ENCODE assay signal across 2 cellular contexts in the genomic region with DNA sequence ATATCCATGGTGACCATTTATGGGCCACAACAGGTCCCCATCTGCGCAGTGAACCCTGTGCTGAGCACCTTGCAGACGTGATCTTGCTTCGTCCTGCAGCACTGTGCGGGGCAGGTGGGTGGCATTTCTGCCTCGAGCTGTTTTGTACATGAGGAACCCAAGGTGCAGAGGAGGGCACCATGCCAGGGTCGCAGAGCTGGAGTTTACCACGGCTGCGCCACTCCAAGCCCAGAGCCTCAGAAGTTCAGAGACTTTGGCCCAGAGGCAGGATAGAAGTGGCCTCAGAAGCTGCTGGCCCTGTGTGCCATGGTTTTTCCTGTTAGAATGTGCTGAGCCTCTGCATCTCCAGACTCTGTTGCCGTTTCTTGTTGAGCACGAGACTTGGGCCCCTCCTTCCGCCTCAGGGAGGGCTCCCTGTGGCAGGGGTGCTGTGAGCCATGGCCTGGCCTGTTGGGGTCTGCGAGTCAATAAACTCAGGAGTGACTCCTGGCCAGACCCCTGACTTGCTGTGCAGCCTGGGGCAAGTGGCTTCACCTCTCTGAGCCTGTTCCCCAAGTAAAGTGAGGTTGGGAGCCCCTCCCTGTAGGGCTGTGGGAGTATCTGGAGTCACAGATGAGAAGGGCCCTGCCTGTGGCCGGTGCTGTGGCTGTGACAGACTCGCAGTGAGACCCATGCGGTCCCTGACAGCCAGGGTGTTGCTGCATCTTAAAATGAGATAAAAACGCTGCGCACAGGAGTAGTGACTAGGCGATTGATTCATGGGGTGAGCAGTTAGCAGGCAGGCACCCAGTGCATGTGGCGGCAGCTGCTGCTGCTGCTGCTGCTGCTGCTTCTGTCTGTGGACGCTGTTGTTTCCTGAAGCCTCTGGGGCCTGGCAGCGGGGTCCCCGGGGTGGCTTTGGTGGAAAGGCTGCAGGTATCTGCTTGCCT.
TF ChIP-seq lines count a peak whose summit lies in the region.

No MANE protein-coding gene starts in this region.

TF ChIP-seq in A549, 52 proteins besides CTCF, POLR2A, EP300 and RAD21:
- TF ChIP-seq KDM1A (IDR thresholded peaks at IDR 0.05; ENCODE audit: low read depth) (peak; percentile 35; the same call in 1 of the 2 replicates), ZFP36 (IDR thresholded peaks at IDR 0.05; ENCODE audit: borderline replicate concordance, partially characterized antibody) (peak; percentile 78), POLR2AphosphoS2 (conservative IDR thresholded peaks at IDR 0.05; ENCODE audit: low read length) (peak; percentile 36; the same call in 1 of the 2 replicates), SMC3 (IDR thresholded peaks at IDR 0.05) (no peak), EHMT2 (IDR thresholded peaks at IDR 0.05; ENCODE audit: low read depth) (no peak)

TF ChIP-seq in K562, 482 proteins besides CTCF, POLR2A, EP300 and RAD21 (continues in another document):
- TF ChIP-seq, protein P1, sequence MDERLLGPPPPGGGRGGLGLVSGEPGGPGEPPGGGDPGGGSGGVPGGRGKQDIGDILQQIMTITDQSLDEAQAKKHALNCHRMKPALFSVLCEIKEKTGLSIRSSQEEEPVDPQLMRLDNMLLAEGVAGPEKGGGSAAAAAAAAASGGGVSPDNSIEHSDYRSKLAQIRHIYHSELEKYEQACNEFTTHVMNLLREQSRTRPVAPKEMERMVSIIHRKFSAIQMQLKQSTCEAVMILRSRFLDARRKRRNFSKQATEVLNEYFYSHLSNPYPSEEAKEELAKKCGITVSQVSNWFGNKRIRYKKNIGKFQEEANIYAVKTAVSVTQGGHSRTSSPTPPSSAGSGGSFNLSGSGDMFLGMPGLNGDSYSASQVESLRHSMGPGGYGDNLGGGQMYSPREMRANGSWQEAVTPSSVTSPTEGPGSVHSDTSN (CRISPR knock-in tag; IDR thresholded peaks at IDR 0.05; ENCODE audit: low read depth): no peak
- TF ChIP-seq, protein P1 (tag; conservative IDR thresholded peaks at IDR 0.05; ENCODE audit: low read depth): peak; percentile 60
- TF ChIP-seq ZKSCAN1 (IDR thresholded peaks at IDR 0.05; ENCODE audit: low read depth, low read length): 0 out of 2 replicates have a peak, but pooled peaks have one; percentile 12
- TF ChIP-seq NR2C1 (IDR thresholded peaks at IDR 0.05): no peak
- no peak for TF ChIP-seq NR2C1 (tag; IDR thresholded peaks at IDR 0.05)
- TF ChIP-seq, protein P2, sequence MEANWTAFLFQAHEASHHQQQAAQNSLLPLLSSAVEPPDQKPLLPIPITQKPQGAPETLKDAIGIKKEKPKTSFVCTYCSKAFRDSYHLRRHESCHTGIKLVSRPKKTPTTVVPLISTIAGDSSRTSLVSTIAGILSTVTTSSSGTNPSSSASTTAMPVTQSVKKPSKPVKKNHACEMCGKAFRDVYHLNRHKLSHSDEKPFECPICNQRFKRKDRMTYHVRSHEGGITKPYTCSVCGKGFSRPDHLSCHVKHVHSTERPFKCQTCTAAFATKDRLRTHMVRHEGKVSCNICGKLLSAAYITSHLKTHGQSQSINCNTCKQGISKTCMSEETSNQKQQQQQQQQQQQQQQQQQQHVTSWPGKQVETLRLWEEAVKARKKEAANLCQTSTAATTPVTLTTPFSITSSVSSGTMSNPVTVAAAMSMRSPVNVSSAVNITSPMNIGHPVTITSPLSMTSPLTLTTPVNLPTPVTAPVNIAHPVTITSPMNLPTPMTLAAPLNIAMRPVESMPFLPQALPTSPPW (CRISPR knock-in tag; IDR thresholded peaks at IDR 0.05): peak; percentile 22; the same call in 1 of the 2 replicates
- TF ChIP-seq RCOR1 (IDR thresholded peaks at IDR 0.05; ENCODE audit: borderline replicate concordance in 1 of 2, low read depth in 2 of 2, low read length in 2 of 2): peak in 1 of 2 experiments; percentile 80; a peak in 2 of 4 replicates
- no peak for TF ChIP-seq ZNF668 (CRISPR knock-in tag; IDR thresholded peaks at IDR 0.05)
- TF ChIP-seq, protein P3, sequence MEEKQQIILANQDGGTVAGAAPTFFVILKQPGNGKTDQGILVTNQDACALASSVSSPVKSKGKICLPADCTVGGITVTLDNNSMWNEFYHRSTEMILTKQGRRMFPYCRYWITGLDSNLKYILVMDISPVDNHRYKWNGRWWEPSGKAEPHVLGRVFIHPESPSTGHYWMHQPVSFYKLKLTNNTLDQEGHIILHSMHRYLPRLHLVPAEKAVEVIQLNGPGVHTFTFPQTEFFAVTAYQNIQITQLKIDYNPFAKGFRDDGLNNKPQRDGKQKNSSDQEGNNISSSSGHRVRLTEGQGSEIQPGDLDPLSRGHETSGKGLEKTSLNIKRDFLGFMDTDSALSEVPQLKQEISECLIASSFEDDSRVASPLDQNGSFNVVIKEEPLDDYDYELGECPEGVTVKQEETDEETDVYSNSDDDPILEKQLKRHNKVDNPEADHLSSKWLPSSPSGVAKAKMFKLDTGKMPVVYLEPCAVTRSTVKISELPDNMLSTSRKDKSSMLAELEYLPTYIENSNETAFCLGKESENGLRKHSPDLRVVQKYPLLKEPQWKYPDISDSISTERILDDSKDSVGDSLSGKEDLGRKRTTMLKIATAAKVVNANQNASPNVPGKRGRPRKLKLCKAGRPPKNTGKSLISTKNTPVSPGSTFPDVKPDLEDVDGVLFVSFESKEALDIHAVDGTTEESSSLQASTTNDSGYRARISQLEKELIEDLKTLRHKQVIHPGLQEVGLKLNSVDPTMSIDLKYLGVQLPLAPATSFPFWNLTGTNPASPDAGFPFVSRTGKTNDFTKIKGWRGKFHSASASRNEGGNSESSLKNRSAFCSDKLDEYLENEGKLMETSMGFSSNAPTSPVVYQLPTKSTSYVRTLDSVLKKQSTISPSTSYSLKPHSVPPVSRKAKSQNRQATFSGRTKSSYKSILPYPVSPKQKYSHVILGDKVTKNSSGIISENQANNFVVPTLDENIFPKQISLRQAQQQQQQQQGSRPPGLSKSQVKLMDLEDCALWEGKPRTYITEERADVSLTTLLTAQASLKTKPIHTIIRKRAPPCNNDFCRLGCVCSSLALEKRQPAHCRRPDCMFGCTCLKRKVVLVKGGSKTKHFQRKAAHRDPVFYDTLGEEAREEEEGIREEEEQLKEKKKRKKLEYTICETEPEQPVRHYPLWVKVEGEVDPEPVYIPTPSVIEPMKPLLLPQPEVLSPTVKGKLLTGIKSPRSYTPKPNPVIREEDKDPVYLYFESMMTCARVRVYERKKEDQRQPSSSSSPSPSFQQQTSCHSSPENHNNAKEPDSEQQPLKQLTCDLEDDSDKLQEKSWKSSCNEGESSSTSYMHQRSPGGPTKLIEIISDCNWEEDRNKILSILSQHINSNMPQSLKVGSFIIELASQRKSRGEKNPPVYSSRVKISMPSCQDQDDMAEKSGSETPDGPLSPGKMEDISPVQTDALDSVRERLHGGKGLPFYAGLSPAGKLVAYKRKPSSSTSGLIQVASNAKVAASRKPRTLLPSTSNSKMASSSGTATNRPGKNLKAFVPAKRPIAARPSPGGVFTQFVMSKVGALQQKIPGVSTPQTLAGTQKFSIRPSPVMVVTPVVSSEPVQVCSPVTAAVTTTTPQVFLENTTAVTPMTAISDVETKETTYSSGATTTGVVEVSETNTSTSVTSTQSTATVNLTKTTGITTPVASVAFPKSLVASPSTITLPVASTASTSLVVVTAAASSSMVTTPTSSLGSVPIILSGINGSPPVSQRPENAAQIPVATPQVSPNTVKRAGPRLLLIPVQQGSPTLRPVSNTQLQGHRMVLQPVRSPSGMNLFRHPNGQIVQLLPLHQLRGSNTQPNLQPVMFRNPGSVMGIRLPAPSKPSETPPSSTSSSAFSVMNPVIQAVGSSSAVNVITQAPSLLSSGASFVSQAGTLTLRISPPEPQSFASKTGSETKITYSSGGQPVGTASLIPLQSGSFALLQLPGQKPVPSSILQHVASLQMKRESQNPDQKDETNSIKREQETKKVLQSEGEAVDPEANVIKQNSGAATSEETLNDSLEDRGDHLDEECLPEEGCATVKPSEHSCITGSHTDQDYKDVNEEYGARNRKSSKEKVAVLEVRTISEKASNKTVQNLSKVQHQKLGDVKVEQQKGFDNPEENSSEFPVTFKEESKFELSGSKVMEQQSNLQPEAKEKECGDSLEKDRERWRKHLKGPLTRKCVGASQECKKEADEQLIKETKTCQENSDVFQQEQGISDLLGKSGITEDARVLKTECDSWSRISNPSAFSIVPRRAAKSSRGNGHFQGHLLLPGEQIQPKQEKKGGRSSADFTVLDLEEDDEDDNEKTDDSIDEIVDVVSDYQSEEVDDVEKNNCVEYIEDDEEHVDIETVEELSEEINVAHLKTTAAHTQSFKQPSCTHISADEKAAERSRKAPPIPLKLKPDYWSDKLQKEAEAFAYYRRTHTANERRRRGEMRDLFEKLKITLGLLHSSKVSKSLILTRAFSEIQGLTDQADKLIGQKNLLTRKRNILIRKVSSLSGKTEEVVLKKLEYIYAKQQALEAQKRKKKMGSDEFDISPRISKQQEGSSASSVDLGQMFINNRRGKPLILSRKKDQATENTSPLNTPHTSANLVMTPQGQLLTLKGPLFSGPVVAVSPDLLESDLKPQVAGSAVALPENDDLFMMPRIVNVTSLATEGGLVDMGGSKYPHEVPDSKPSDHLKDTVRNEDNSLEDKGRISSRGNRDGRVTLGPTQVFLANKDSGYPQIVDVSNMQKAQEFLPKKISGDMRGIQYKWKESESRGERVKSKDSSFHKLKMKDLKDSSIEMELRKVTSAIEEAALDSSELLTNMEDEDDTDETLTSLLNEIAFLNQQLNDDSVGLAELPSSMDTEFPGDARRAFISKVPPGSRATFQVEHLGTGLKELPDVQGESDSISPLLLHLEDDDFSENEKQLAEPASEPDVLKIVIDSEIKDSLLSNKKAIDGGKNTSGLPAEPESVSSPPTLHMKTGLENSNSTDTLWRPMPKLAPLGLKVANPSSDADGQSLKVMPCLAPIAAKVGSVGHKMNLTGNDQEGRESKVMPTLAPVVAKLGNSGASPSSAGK (IDR thresholded peaks at IDR 0.05): no peak
- TF ChIP-seq PCBP2 (IDR thresholded peaks at IDR 0.05; ENCODE audit: low read depth, low read length, poor library complexity, severe bottlenecking): no peak
- peak; percentile 86 for TF ChIP-seq ADNP (tag; IDR thresholded peaks at IDR 0.05)
- TF ChIP-seq FOXK2 (conservative IDR thresholded peaks at IDR 0.05 in 1 of 2, IDR thresholded peaks at IDR 0.05 in 1 of 2; ENCODE audit: low read depth in 2 of 2): 0 out of 4 replicates have a peak, but pooled peaks of 1 of the 2 experiments have one; percentile 29
- 0 out of 2 replicates have a peak, but pooled peaks have one; percentile 48 for TF ChIP-seq HDGF (IDR thresholded peaks at IDR 0.05)
- no peak for TF ChIP-seq RBM17 (IDR thresholded peaks at IDR 0.05; ENCODE audit: borderline replicate concordance, low read depth, low read length)
- no peak for TF ChIP-seq ZNF347 (CRISPR knock-in tag; IDR thresholded peaks at IDR 0.05; ENCODE audit: low read depth)
- TF ChIP-seq WHSC1 (IDR thresholded peaks at IDR 0.05; ENCODE audit: low read length): no peak
- no peak for TF ChIP-seq NONO (IDR thresholded peaks at IDR 0.05; ENCODE audit: low read depth in 2 of 2, low read length in 1 of 2)
- TF ChIP-seq ZFP36 (IDR thresholded peaks at IDR 0.05; ENCODE audit: low read depth, low read length, partially characterized antibody): peak; percentile 96
- TF ChIP-seq, protein P4, sequence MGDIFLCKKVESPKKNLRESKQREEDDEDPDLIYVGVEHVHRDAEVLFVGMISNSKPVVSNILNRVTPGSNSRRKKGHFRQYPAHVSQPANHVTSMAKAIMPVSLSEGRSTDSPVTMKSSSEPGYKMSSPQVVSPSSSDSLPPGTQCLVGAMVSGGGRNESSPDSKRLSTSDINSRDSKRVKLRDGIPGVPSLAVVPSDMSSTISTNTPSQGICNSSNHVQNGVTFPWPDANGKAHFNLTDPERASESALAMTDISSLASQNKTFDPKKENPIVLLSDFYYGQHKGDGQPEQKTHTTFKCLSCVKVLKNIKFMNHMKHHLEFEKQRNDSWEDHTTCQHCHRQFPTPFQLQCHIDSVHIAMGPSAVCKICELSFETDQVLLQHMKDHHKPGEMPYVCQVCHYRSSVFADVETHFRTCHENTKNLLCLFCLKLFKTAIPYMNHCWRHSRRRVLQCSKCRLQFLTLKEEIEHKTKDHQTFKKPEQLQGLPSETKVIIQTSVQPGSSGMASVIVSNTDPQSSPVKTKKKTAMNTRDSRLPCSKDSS (IDR thresholded peaks at IDR 0.05; ENCODE audit: low read depth, partially characterized antibody): no peak
- TF ChIP-seq NFE2 (IDR thresholded peaks at IDR 0.05; ENCODE audit: low read depth): 0 out of 2 replicates have a peak, but pooled peaks have one; percentile 15
- TF ChIP-seq, protein P5, sequence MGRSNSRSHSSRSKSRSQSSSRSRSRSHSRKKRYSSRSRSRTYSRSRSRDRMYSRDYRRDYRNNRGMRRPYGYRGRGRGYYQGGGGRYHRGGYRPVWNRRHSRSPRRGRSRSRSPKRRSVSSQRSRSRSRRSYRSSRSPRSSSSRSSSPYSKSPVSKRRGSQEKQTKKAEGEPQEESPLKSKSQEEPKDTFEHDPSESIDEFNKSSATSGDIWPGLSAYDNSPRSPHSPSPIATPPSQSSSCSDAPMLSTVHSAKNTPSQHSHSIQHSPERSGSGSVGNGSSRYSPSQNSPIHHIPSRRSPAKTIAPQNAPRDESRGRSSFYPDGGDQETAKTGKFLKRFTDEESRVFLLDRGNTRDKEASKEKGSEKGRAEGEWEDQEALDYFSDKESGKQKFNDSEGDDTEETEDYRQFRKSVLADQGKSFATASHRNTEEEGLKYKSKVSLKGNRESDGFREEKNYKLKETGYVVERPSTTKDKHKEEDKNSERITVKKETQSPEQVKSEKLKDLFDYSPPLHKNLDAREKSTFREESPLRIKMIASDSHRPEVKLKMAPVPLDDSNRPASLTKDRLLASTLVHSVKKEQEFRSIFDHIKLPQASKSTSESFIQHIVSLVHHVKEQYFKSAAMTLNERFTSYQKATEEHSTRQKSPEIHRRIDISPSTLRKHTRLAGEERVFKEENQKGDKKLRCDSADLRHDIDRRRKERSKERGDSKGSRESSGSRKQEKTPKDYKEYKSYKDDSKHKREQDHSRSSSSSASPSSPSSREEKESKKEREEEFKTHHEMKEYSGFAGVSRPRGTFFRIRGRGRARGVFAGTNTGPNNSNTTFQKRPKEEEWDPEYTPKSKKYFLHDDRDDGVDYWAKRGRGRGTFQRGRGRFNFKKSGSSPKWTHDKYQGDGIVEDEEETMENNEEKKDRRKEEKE (IDR thresholded peaks at IDR 0.05; ENCODE audit: borderline replicate concordance in 1 of 2, control insufficient read depth in 1 of 2, low read depth in 2 of 2, low read length in 1 of 2): no peak
- TF ChIP-seq CBFA2T2 (conservative IDR thresholded peaks at IDR 0.05): peak; percentile 34; the same call in 1 of the 2 replicates
- TF ChIP-seq, protein P6, sequence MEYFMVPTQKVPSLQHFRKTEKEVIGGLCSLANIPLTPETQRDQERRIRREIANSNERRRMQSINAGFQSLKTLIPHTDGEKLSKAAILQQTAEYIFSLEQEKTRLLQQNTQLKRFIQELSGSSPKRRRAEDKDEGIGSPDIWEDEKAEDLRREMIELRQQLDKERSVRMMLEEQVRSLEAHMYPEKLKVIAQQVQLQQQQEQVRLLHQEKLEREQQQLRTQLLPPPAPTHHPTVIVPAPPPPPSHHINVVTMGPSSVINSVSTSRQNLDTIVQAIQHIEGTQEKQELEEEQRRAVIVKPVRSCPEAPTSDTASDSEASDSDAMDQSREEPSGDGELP (CRISPR knock-in tag; IDR thresholded peaks at IDR 0.05; ENCODE audit: borderline replicate concordance): peak; percentile 85
- no peak for TF ChIP-seq NFATC3 (IDR thresholded peaks at IDR 0.05)
- no peak for TF ChIP-seq ZNF57 (CRISPR knock-in tag; IDR thresholded peaks at IDR 0.05)
- peak; percentile 78 for TF ChIP-seq CHD4 (IDR thresholded peaks at IDR 0.05; ENCODE audit: insufficient read depth, insufficient replicate concordance, low read depth, low read length, poor library complexity, severe bottlenecking)
- no peak for TF ChIP-seq ZNF143 (CRISPR knock-in tag; IDR thresholded peaks at IDR 0.05)
